In the genomic region with DNA sequence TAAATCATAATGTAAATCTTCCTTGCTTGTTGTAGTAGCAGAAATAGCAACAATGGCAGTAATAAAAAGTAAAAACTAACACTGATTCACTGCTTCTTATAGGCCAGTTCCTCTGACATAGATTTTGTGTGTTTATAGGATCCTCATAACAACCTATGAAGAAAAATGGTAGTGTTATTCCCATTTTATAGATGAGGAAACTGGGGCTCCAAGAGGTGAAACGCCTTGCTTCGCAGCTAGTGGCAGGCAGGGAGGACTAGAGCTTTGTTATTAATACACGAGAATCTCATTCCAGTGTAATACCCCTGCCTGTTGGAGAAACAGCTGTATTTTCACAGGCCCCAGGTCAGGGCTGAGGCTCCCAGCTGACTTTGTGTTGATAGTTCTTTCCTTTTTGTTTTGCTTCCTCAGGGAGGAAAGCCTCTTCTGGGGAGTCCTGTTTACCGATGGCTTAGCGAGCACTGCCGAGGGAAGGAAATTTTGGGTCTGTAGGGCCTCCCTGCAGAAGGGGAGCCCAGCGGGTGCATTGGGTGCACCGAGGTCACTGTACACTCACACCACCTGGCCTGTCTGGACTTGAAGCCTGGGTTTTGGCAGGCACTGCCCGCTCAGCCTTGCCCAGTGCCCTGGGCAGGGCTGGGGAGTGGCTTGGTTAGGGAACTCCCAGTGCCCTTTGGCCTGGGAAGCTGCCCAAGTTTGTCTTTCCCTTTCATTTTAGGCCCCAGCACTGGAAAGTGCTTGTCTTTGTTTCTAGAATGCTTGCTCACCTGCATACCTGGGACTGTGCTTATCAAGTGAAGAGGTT, we compare ENCODE assay signal across 12 cellular contexts. TPM values are rescaled to one million over a fixed set of nuclear protein-coding genes. Genes with fewer than 3 reads are reported as not detected.
A peak's percentile ranks its signal among the peaks of the same experiment; 100 is the strongest.
DNase-seq lines count a peak whose midpoint lies in the region; ATAC-seq, FAIRE-seq and TF ChIP-seq lines count a peak whose summit lies in the region.
"Had no signal": no experiment of that assay in that cellular context is flagged by ENCODE, and none has a peak within 500 bp of the region (broad histone marks: within the 10 kb centered on the region; RNA-seq: fewer than 3 reads in every experiment).

No MANE protein-coding gene starts in this region.

- no peak overlapping the region for H3K27ac Mint-ChIP-seq in activated naive CD4-positive, alpha-beta T cell treated with anti-CD3 and anti-CD28 coated beads for 36 hours
- H3K27ac Mint-ChIP-seq in activated CD8-positive, alpha-beta T cell treated with anti-CD3 and anti-CD28 coated beads, Interleukin-2, amount 10 ng/mL, durations not matched to agents 7 days and 5 days, result no peak overlapping the region
- H3K27ac Mint-ChIP-seq: activated T-helper 1 cell treated with anti-CD3 and anti-CD28 coated beads, Interleukin-12 subunit alpha, Interleukin-12 subunit beta, Interleukin-2, Interleukin-4 antibody, amounts not matched to agents 30 ng/mL and 10 ng/mL and 1 ng/mL, durations not matched to agents 14 hours and 24 hours and 36 hours; T-helper 1 cell treated with Interleukin-12 subunit alpha and Interleukin-12 subunit beta and Interleukin-4 antibody, amounts not matched to agents 30 μg/mL and 1 μg/mL, for 36 hours had no signal

- H3K4ac ChIP-seq in mesenchymal stem cell (ENCODE audit: low read depth in 1 of 2, low read length in 2 of 2), result no peak overlapping the region

- peak overlapping the region in 1 of 2 experiments; percentile 60 for H3K18ac ChIP-seq in mesenchymal stem cell (ENCODE audit: low read depth in 1 of 2, low read length in 2 of 2)

- peak overlapping the region; percentile 43 for H4K8ac ChIP-seq in mesenchymal stem cell (ENCODE audit: low read length)

- H3K36me3 Mint-ChIP-seq in activated naive CD4-positive, alpha-beta T cell treated with anti-CD3 and anti-CD28 coated beads for 36 hours (ENCODE audit: low read depth), result no peaks in the 10 kb centered on the region
- H3K36me3 Mint-ChIP-seq in activated CD8-positive, alpha-beta T cell treated with anti-CD3 and anti-CD28 coated beads, Interleukin-2, amount 10 ng/mL, durations not matched to agents 7 days and 5 days (ENCODE audit: low read depth), result no peaks in the 10 kb centered on the region

- TF ChIP-seq EP300 in tibial nerve (IDR thresholded peaks at IDR 0.05), result peak in 1 of 2 donors; percentile 42

- H2BK5ac ChIP-seq in mesenchymal stem cell (ENCODE audit: low read depth, low read length, poor library complexity, severe bottlenecking), result no peak overlapping the region

- H3K27ac ChIP-seq in colonic mucosa (peak overlapping the region; percentile 85), mesenchymal stem cell (ENCODE audit: low read length, poor library complexity, severe bottlenecking) (no peak overlapping the region), tibial nerve (peak overlapping the region in 3 of 4 donors; percentile 54 to 64 (median 58))

- TF ChIP-seq CTCF in colonic mucosa (IDR thresholded peaks at IDR 0.05), result no peak
- no peak for TF ChIP-seq CTCF in tibial nerve (IDR thresholded peaks at IDR 0.05)

- no peak overlapping the region for H3K14ac ChIP-seq in mesenchymal stem cell (ENCODE audit: low read length in 2 of 2)

- no peaks in the 10 kb centered on the region for H3K9me3 Mint-ChIP-seq in activated naive CD4-positive, alpha-beta T cell treated with anti-CD3 and anti-CD28 coated beads for 36 hours
- H3K9me3 Mint-ChIP-seq in activated CD8-positive, alpha-beta T cell treated with anti-CD3 and anti-CD28 coated beads, Interleukin-2, amount 10 ng/mL, durations not matched to agents 7 days and 5 days (ENCODE audit: insufficient read depth), result no peaks in the 10 kb centered on the region
- H3K9me3 Mint-ChIP-seq: activated T-helper 1 cell treated with anti-CD3 and anti-CD28 coated beads, Interleukin-12 subunit alpha, Interleukin-12 subunit beta, Interleukin-2, Interleukin-4 antibody, amounts not matched to agents 30 ng/mL and 10 ng/mL and 1 ng/mL, durations not matched to agents 14 hours and 24 hours and 36 hours; T-helper 1 cell treated with Interleukin-12 subunit alpha and Interleukin-12 subunit beta and Interleukin-4 antibody, amounts not matched to agents 30 μg/mL and 1 μg/mL, for 36 hours had no signal

- intact Hi-C loops in colonic mucosa (cut with DNase I), result no loop called here
- intact Hi-C loops in activated naive CD4-positive, alpha-beta T cell treated with anti-CD3 and anti-CD28 coated beads for 36 hours (cut with micrococcal nuclease), result no loop called here

- H3K9me3 ChIP-seq in colonic mucosa, result no peaks in the 10 kb centered on the region
- H3K9me3 ChIP-seq in mesenchymal stem cell (ENCODE audit: control insufficient read depth, low read length), result no peaks in the 10 kb centered on the region
- no peaks in the 10 kb centered on the region for H3K9me3 ChIP-seq in tibial nerve

- no peak for ATAC-seq in activated CD8-positive, alpha-beta T cell treated with anti-CD3 and anti-CD28 coated beads, Interleukin-2, amount 10 ng/mL, durations not matched to agents 7 days and 5 days

- H3K4me1 ChIP-seq in colonic mucosa (no peaks in the 10 kb centered on the region), mesenchymal stem cell (ENCODE audit: control insufficient read depth, insufficient read depth, low read depth, low read length) (peaks cover 13% of the 10 kb centered on the region), tibial nerve (peaks cover 0 to 81% (median 13%) of the 10 kb centered on the region in 4 donors)

- H3K36me3 ChIP-seq in colonic mucosa (no peaks in the 10 kb centered on the region), mesenchymal stem cell (ENCODE audit: control insufficient read depth in 1 of 2, insufficient read depth in 2 of 2, low read depth in 1 of 2, low read length in 2 of 2) (no peaks in the 10 kb centered on the region), tibial nerve (no peaks in the 10 kb centered on the region)

- no peaks in the 10 kb centered on the region for H3K27me3 ChIP-seq in colonic mucosa
- H3K27me3 ChIP-seq in mesenchymal stem cell (ENCODE audit: control insufficient read depth in 1 of 2, insufficient read depth in 1 of 2, low read length in 2 of 2), result no peaks in the 10 kb centered on the region
- no peaks in the 10 kb centered on the region for H3K27me3 ChIP-seq in tibial nerve

- H2AFZ ChIP-seq in mesenchymal stem cell (ENCODE audit: low read depth, low read length), result no peak overlapping the region

- peak overlapping the region; percentile 91 for H4K91ac ChIP-seq in mesenchymal stem cell (ENCODE audit: low read length)

- 85% methylated on average over 9 of the region's 9 CpGs for WGBS in mesenchymal stem cell
- 49 to 50% methylated on average over 9 of the region's 9 CpGs for WGBS in tibial nerve, 2 donors

- no peak overlapping the region for H2BK120ac ChIP-seq in mesenchymal stem cell (ENCODE audit: low read depth, low read length)

- no peak overlapping the region for H3K23ac ChIP-seq in mesenchymal stem cell (ENCODE audit: low read length in 2 of 2)

- H3K4me2 ChIP-seq in mesenchymal stem cell (ENCODE audit: low read length, poor library complexity, severe bottlenecking), result no peak overlapping the region

- no peak for FAIRE-seq in frontal cortex (lab: Jason Lieb, UNC)

- H2AK5ac ChIP-seq in mesenchymal stem cell (ENCODE audit: low read length, severe bottlenecking), result no peak overlapping the region

- H3K27me3 Mint-ChIP-seq in activated naive CD4-positive, alpha-beta T cell treated with anti-CD3 and anti-CD28 coated beads for 36 hours (ENCODE audit: low read depth), result no peaks in the 10 kb centered on the region
- H3K27me3 Mint-ChIP-seq in activated CD8-positive, alpha-beta T cell treated with anti-CD3 and anti-CD28 coated beads, Interleukin-2, amount 10 ng/mL, durations not matched to agents 7 days and 5 days (ENCODE audit: low read depth), result no peaks in the 10 kb centered on the region

- no peak for TF ChIP-seq POLR2A in tibial nerve (IDR thresholded peaks at IDR 0.05)

- POLR2A ChIA-PET in activated CD8-positive, alpha-beta T cell treated with anti-CD3 and anti-CD28 coated beads, Interleukin-2, amount 10 ng/mL, durations not matched to agents 7 days and 5 days (lab: Charles Lee), result no interaction called here

- peak overlapping the region; percentile 27 to 49 for H3K9ac ChIP-seq in colonic mucosa (ENCODE audit: low read depth in 2 of 2, low read length in 2 of 2)
- no peak overlapping the region for H3K9ac ChIP-seq in mesenchymal stem cell (ENCODE audit: low read length)

- H3K79me1 ChIP-seq in mesenchymal stem cell (replicated peaks; ENCODE audit: low read length, poor library complexity, severe bottlenecking), result no peaks in the 10 kb centered on the region

- DNase-seq in NCI-H2196 (lab: John Stamatoyannopoulos, UW; ENCODE audit: unreplicated experiment) (peak; percentile 76), colonic mucosa (peak; percentile 94), mesenchymal stem cell (no peak), tibial nerve (ENCODE audit: low spot score in 2 of 2) (peak; percentile 41 to 48), hepatic stellate cell (ENCODE audit: low spot score) (no peak), frontal cortex (ENCODE audit: low spot score in 2 of 2) (no peak)
- DNase-seq in activated naive CD4-positive, alpha-beta T cell treated with anti-CD3 and anti-CD28 coated beads for 36 hours, result no peak
- no peak for DNase-seq in activated CD8-positive, alpha-beta T cell treated with anti-CD3 and anti-CD28 coated beads, Interleukin-2, amount 10 ng/mL, durations not matched to agents 7 days and 5 days
- DNase-seq: effector memory CD4-positive, alpha-beta T cell had no signal

- no peak overlapping the region for H3K4me3 Mint-ChIP-seq in activated naive CD4-positive, alpha-beta T cell treated with anti-CD3 and anti-CD28 coated beads for 36 hours
- H3K4me3 Mint-ChIP-seq in activated CD8-positive, alpha-beta T cell treated with anti-CD3 and anti-CD28 coated beads, Interleukin-2, amount 10 ng/mL, durations not matched to agents 7 days and 5 days, result no peak overlapping the region
- H3K4me3 Mint-ChIP-seq: activated T-helper 1 cell treated with anti-CD3 and anti-CD28 coated beads, Interleukin-12 subunit alpha, Interleukin-12 subunit beta, Interleukin-2, Interleukin-4 antibody, amounts not matched to agents 30 ng/mL and 10 ng/mL and 1 ng/mL, durations not matched to agents 14 hours and 24 hours and 36 hours; T-helper 1 cell treated with Interleukin-12 subunit alpha and Interleukin-12 subunit beta and Interleukin-4 antibody, amounts not matched to agents 30 μg/mL and 1 μg/mL, for 36 hours had no signal

- H2BK15ac ChIP-seq in mesenchymal stem cell (ENCODE audit: low read depth, poor library complexity, severe bottlenecking), result peak overlapping the region; percentile 6

- H3K4me3 ChIP-seq in colonic mucosa (no peak overlapping the region), mesenchymal stem cell (ENCODE audit: insufficient read depth in 1 of 2, low read depth in 1 of 2, low read length in 2 of 2) (no peak overlapping the region), tibial nerve (peak overlapping the region in 1 of 4 donors; percentile 15)

- no peaks in the 10 kb centered on the region for H3K4me1 Mint-ChIP-seq in activated naive CD4-positive, alpha-beta T cell treated with anti-CD3 and anti-CD28 coated beads for 36 hours (ENCODE audit: low read depth)
- H3K4me1 Mint-ChIP-seq in activated CD8-positive, alpha-beta T cell treated with anti-CD3 and anti-CD28 coated beads, Interleukin-2, amount 10 ng/mL, durations not matched to agents 7 days and 5 days (ENCODE audit: low read depth), result peaks cover 2% of the 10 kb centered on the region

- CTCF ChIA-PET in activated naive CD4-positive, alpha-beta T cell treated with anti-CD3 and anti-CD28 coated beads for 36 hours (lab: Charles Lee), result no interaction called here
- CTCF ChIA-PET in activated CD8-positive, alpha-beta T cell treated with anti-CD3 and anti-CD28 coated beads, Interleukin-2, amount 10 ng/mL, durations not matched to agents 7 days and 5 days (lab: Charles Lee), result no interaction called here

- H2BK12ac ChIP-seq in mesenchymal stem cell (ENCODE audit: low read length in 2 of 2), result peak overlapping the region in 1 of 2 experiments; percentile 42

RNA-seq across cellular contexts. Expression of a gene that starts 13.5 kb away (rescaled TPM):
- total RNA-seq in colonic mucosa, result 10 to 100 TPM; 82.5 to 94.3 TPM
- polyA plus RNA-seq in mesenchymal stem cell (2013, experiment 1 of 2), result 6.7 TPM
- 6.6 TPM for polyA plus RNA-seq in mesenchymal stem cell (2013, experiment 2 of 2)
- 10 to 100 TPM; 30.6 to 52.7 (median 39.9) TPM for total RNA-seq in tibial nerve
- total RNA-seq in activated naive CD4-positive, alpha-beta T cell treated with anti-CD3 and anti-CD28 coated beads for 36 hours, result 1 to 10 TPM; 7.3 to 7.4 TPM
- 4.1 TPM for total RNA-seq in frontal cortex
- total RNA-seq in activated CD8-positive, alpha-beta T cell treated with anti-CD3 and anti-CD28 coated beads, Interleukin-2, amount 10 ng/mL, durations not matched to agents 7 days and 5 days, result 1 to 10 TPM; 5.1 to 5.5 TPM

RNA-seq across cellular contexts. Expression of a gene that starts 19.5 kb away (rescaled TPM):
- not detected for total RNA-seq in colonic mucosa
- not detected for polyA plus RNA-seq in mesenchymal stem cell (2013, experiment 1 of 2)
- polyA plus RNA-seq in mesenchymal stem cell (2013, experiment 2 of 2), result not detected
- not detected for total RNA-seq in tibial nerve
- not detected for total RNA-seq in activated naive CD4-positive, alpha-beta T cell treated with anti-CD3 and anti-CD28 coated beads for 36 hours
- total RNA-seq in frontal cortex, result not detected
- total RNA-seq in activated CD8-positive, alpha-beta T cell treated with anti-CD3 and anti-CD28 coated beads, Interleukin-2, amount 10 ng/mL, durations not matched to agents 7 days and 5 days, result not detected
- total RNA-seq: activated T-helper 1 cell treated with anti-CD3 and anti-CD28 coated beads, Interleukin-12 subunit alpha, Interleukin-12 subunit beta, Interleukin-2, Interleukin-4 antibody, amounts not matched to agents 30 ng/mL and 10 ng/mL and 1 ng/mL, durations not matched to agents 14 hours and 24 hours and 36 hours; mononuclear cell had no signal

Comparison
In these comparisons a context has a peak if more than half of its experiments do, and no peak if none do; other contexts are left out.
1. DNase-seq: peak in NCI-H2196 (single experiment), colonic mucosa (single experiment) and tibial nerve (2 of 2); none in mesenchymal stem cell (single experiment), hepatic stellate cell (single experiment), activated naive CD4-positive, alpha-beta T cell treated with anti-CD3 and anti-CD28 coated beads for 36 hours (single experiment), frontal cortex (0 of 2) and activated CD8-positive, alpha-beta T cell treated with anti-CD3 and anti-CD28 coated beads, Interleukin-2, amount 10 ng/mL, durations not matched to agents 7 days and 5 days (single experiment).